In genomic region chr7:134742688-134743350, GRCh38 we compare ENCODE assay signal across 13 cellular contexts. TPM values are rescaled to one million over a fixed set of nuclear protein-coding genes. Genes with fewer than 3 reads are reported as not detected.
DNase-seq lines count a peak whose midpoint lies in the region; ATAC-seq and TF ChIP-seq lines count a peak whose summit lies in the region.
"Had no signal": no experiment of that assay in that cellular context is flagged by ENCODE, and none has a peak within 500 bp of the region (broad histone marks: within the 10 kb centered on the region; RNA-seq: fewer than 3 reads in every experiment).

No MANE protein-coding gene starts in this region.

- no peak overlapping the region for H3K4me3 Mint-ChIP-seq in activated CD4-positive, alpha-beta T cell treated with anti-CD3 and anti-CD28 coated beads for 36 hours
- H3K4me3 Mint-ChIP-seq: stimulated activated naive B cell treated with anti-CD40 and anti-IgM and Interleukin-4, amounts not matched to agents 10 μg/mL and 1 μg/mL and 100 μg/mL, for 72 hours had no signal

- no peaks in the 10 kb centered on the region for H3K27me3 ChIP-seq in brain microvascular endothelial cell (replicated peaks)
- no peaks in the 10 kb centered on the region for H3K27me3 ChIP-seq in iPS DF 6.9 (ENCODE audit: control insufficient read depth, insufficient read depth, low read length)
- H3K27me3 ChIP-seq in skeletal muscle tissue (ENCODE audit: control insufficient read depth in 3 of 3, insufficient read depth in 3 of 3, low read length in 3 of 3), result no peaks in the 10 kb centered on the region

- no CpG with 5 or more reads among the region's 2 CpGs for WGBS in iPS DF 6.9 (ENCODE audit: insufficient coverage, insufficient read length)

- no peaks in the 10 kb centered on the region for H3K9me3 Mint-ChIP-seq in activated CD4-positive, alpha-beta T cell treated with anti-CD3 and anti-CD28 coated beads for 36 hours (ENCODE audit: low read depth)
- H3K9me3 Mint-ChIP-seq: stimulated activated naive B cell treated with anti-CD40 and anti-IgM and Interleukin-4, amounts not matched to agents 10 μg/mL and 1 μg/mL and 100 μg/mL, for 72 hours had no signal

- no peak overlapping the region for H3K9ac ChIP-seq in skeletal muscle tissue (ENCODE audit: low read depth in 1 of 3, low read length in 3 of 3)

- intact Hi-C loops in activated CD4-positive, alpha-beta T cell treated with anti-CD3 and anti-CD28 coated beads for 36 hours (cut with DNase I, micrococcal nuclease), result no loop called here

- peak overlapping the region; percentile 83 for H3K27ac ChIP-seq in brain microvascular endothelial cell
- H3K27ac ChIP-seq in iPS DF 6.9 (ENCODE audit: low read length), result peak overlapping the region; percentile 47
- H3K27ac ChIP-seq in skeletal muscle tissue (ENCODE audit: low read depth, low read length), result peak overlapping the region; percentile 67
- H3K27ac ChIP-seq: HL-60, SK-N-MC had no signal

- CTCF ChIA-PET in activated CD4-positive, alpha-beta T cell treated with anti-CD3 and anti-CD28 coated beads for 36 hours (lab: Charles Lee), result interaction anchor here (1.2 kb wide), 1 partner anchor 90 kb away, joined by 3 read pairs; no protein-coding TSS in a partner anchor

- H3K36me3 Mint-ChIP-seq in activated CD4-positive, alpha-beta T cell treated with anti-CD3 and anti-CD28 coated beads for 36 hours (ENCODE audit: low read depth), result peaks cover 14% of the 10 kb centered on the region
- H3K36me3 Mint-ChIP-seq: stimulated activated naive B cell treated with anti-CD40 and anti-IgM and Interleukin-4, amounts not matched to agents 10 μg/mL and 1 μg/mL and 100 μg/mL, for 72 hours had no signal

- H3K36me3 ChIP-seq in brain microvascular endothelial cell (replicated peaks) (no peaks in the 10 kb centered on the region), iPS DF 6.9 (ENCODE audit: control insufficient read depth, insufficient read depth, low read length) (no peaks in the 10 kb centered on the region), skeletal muscle tissue (ENCODE audit: control insufficient read depth in 3 of 3, insufficient read depth in 3 of 3, low read length in 3 of 3) (no peaks in the 10 kb centered on the region)
- H3K36me3 ChIP-seq: HAP-1 had no signal

- H3K27me3 Mint-ChIP-seq in activated CD4-positive, alpha-beta T cell treated with anti-CD3 and anti-CD28 coated beads for 36 hours, result no peaks in the 10 kb centered on the region

- no peak for TF ChIP-seq CTCF in brain microvascular endothelial cell (IDR thresholded peaks at IDR 0.05; ENCODE audit: low read depth, low read length, missing control alignments)

- in situ Hi-C loops in brain microvascular endothelial cell (cut with HindIII; ENCODE audit: low pct_ligation_motif_present, low sequenced_read_pairs), result no loop called here

- no peak overlapping the region for H3K4me3 ChIP-seq in brain microvascular endothelial cell (ENCODE audit: low read depth, low read length)
- no peak overlapping the region for H3K4me3 ChIP-seq in iPS DF 6.9 (ENCODE audit: low read length)
- H3K4me3 ChIP-seq in skeletal muscle tissue (ENCODE audit: low read length in 3 of 3), result no peak overlapping the region
- H3K4me3 ChIP-seq: HAP-1, SK-N-MC had no signal

- DNase-seq in GM04504 (ENCODE audit: low read depth), result peak; percentile 93
- no peak for DNase-seq in brain microvascular endothelial cell
- DNase-seq in iPS DF 6.9 (ENCODE audit: low read depth, low spot score), result no peak
- no peak for DNase-seq in activated CD4-positive, alpha-beta T cell treated with anti-CD3 and anti-CD28 coated beads for 36 hours
- no peak for DNase-seq in SKM-1 (lab: John Stamatoyannopoulos, UW; ENCODE audit: unreplicated experiment)
- DNase-seq in T1000 (lab: John Stamatoyannopoulos, UW), result no peak
- DNase-seq: central memory CD4-positive, alpha-beta T cell; stimulated activated naive B cell treated with anti-CD40 and anti-IgM and Interleukin-4, amounts not matched to agents 10 μg/mL and 1 μg/mL and 100 μg/mL, for 72 hours had no signal

- H3K9me3 ChIP-seq in iPS DF 6.9 (ENCODE audit: control insufficient read depth, insufficient read depth, low read length) (no peaks in the 10 kb centered on the region), skeletal muscle tissue (ENCODE audit: control insufficient read depth in 3 of 3, low read length in 3 of 3) (no peaks in the 10 kb centered on the region)
- H3K9me3 ChIP-seq: HAP-1 had no signal

- no peak for ATAC-seq in HG02973 (IDR thresholded peaks at IDR 0.05; ENCODE audit: unreplicated experiment)
- ATAC-seq in activated CD4-positive, alpha-beta T cell treated with anti-CD3 and anti-CD28 coated beads for 36 hours, result no peak
- ATAC-seq: stimulated activated naive B cell treated with anti-CD40 and anti-IgM and Interleukin-4, amounts not matched to agents 10 μg/mL and 1 μg/mL and 100 μg/mL, for 72 hours had no signal

- POLR2A ChIA-PET in activated CD4-positive, alpha-beta T cell treated with anti-CD3 and anti-CD28 coated beads for 36 hours (lab: Charles Lee), result no interaction called here

- peaks cover 1% of the 10 kb centered on the region for H3K4me1 ChIP-seq in iPS DF 6.9 (ENCODE audit: control insufficient read depth, insufficient read depth, low read length)
- H3K4me1 ChIP-seq in skeletal muscle tissue (ENCODE audit: control insufficient read depth in 3 of 3, insufficient read depth in 3 of 3, low read length in 3 of 3), result peaks cover 4 to 10% (median 6%) of the 10 kb centered on the region in 3 donors

- no peak overlapping the region for H3K27ac Mint-ChIP-seq in activated CD4-positive, alpha-beta T cell treated with anti-CD3 and anti-CD28 coated beads for 36 hours
- H3K27ac Mint-ChIP-seq: stimulated activated naive B cell treated with anti-CD40 and anti-IgM and Interleukin-4, amounts not matched to agents 10 μg/mL and 1 μg/mL and 100 μg/mL, for 72 hours had no signal

- peaks cover 17% of the 10 kb centered on the region for H3K4me1 Mint-ChIP-seq in activated CD4-positive, alpha-beta T cell treated with anti-CD3 and anti-CD28 coated beads for 36 hours

RNA-seq across cellular contexts. Expression of gene CALD1, which starts 36.6 kb away (rescaled TPM):
- 89.8 TPM for total RNA-seq in skeletal muscle tissue
- total RNA-seq in activated CD4-positive, alpha-beta T cell treated with anti-CD3 and anti-CD28 coated beads for 36 hours, result 1 to 10 TPM; 8.5 to 8.7 TPM
